Comparison of ENCODE assay signal across 27 cellular contexts in genomic region chr10:49325916-49326783, GRCh38. TPM values are rescaled to one million over a fixed set of nuclear protein-coding genes. Genes with fewer than 3 reads are reported as not detected.
DNase-seq lines count a peak whose midpoint lies in the region; ATAC-seq and TF ChIP-seq lines count a peak whose summit lies in the region.
"Had no signal": no experiment of that assay in that cellular context is flagged by ENCODE, and none has a peak within 500 bp of the region (broad histone marks: within the 10 kb centered on the region; RNA-seq: fewer than 3 reads in every experiment).

No MANE protein-coding gene starts in this region.

- no peak overlapping the region for H4K91ac ChIP-seq in neuronal stem cell (ENCODE audit: low read depth, low read length, poor library complexity)

- H3K4me2 ChIP-seq in neuronal stem cell (ENCODE audit: insufficient read depth, low read length, poor library complexity, severe bottlenecking) = no peak overlapping the region

- H3K36me3 ChIP-seq in neuronal stem cell (replicated peaks in 1 of 2; ENCODE audit: control insufficient read depth in 2 of 2, insufficient read depth in 2 of 2, low read length in 2 of 2) (no peaks in the 10 kb centered on the region), vagina (no peaks in the 10 kb centered on the region)
- H3K36me3 ChIP-seq in CD8-positive, alpha-beta memory T cell (ENCODE audit: insufficient read depth, low read length) = no peaks in the 10 kb centered on the region
- H3K36me3 ChIP-seq: BE2C had no signal

- H3K9me3 Mint-ChIP-seq in activated CD8-positive, alpha-beta memory T cell treated with anti-CD3 and anti-CD28 coated beads, Interleukin-2, amount 10 ng/mL, durations not matched to agents 7 days and 5 days (ENCODE audit: low read depth) = no peaks in the 10 kb centered on the region
- H3K9me3 Mint-ChIP-seq in CD8-positive, alpha-beta memory T cell = no peaks in the 10 kb centered on the region
- H3K9me3 Mint-ChIP-seq in WTC11 = no peaks in the 10 kb centered on the region
- H3K9me3 Mint-ChIP-seq: IgD-negative memory B cell had no signal

- no peak for TF ChIP-seq POLR2A in vagina (IDR thresholded peaks at IDR 0.05)

- no peak overlapping the region for H3K4ac ChIP-seq in neuronal stem cell (ENCODE audit: low read length)

- H3K9me3 ChIP-seq in neuronal stem cell (replicated peaks in 1 of 2; ENCODE audit: control insufficient read depth in 2 of 2, insufficient read depth in 1 of 2, low read depth in 1 of 2, low read length in 2 of 2) = no peaks in the 10 kb centered on the region
- no peaks in the 10 kb centered on the region for H3K9me3 ChIP-seq in vagina
- no peaks in the 10 kb centered on the region for H3K9me3 ChIP-seq in CD8-positive, alpha-beta memory T cell (ENCODE audit: low read length)
- H3K9me3 ChIP-seq: BE2C had no signal

- H3K4me3 Mint-ChIP-seq in activated CD8-positive, alpha-beta memory T cell treated with anti-CD3 and anti-CD28 coated beads, Interleukin-2, amount 10 ng/mL, durations not matched to agents 7 days and 5 days = no peak overlapping the region
- H3K4me3 Mint-ChIP-seq in CD8-positive, alpha-beta memory T cell = no peak overlapping the region
- no peak overlapping the region for H3K4me3 Mint-ChIP-seq in WTC11
- H3K4me3 Mint-ChIP-seq: CD14-positive monocyte, IgD-negative memory B cell had no signal

- no peak overlapping the region for H4K8ac ChIP-seq in neuronal stem cell (ENCODE audit: low read depth, low read length)

- no peaks in the 10 kb centered on the region for H3K36me3 Mint-ChIP-seq in activated CD8-positive, alpha-beta memory T cell treated with anti-CD3 and anti-CD28 coated beads, Interleukin-2, amount 10 ng/mL, durations not matched to agents 7 days and 5 days
- no peaks in the 10 kb centered on the region for H3K36me3 Mint-ChIP-seq in CD8-positive, alpha-beta memory T cell
- H3K36me3 Mint-ChIP-seq in WTC11 = no peaks in the 10 kb centered on the region
- H3K36me3 Mint-ChIP-seq: CD14-positive monocyte, IgD-negative memory B cell had no signal

- H2BK5ac ChIP-seq in neuronal stem cell (ENCODE audit: low read length) = no peak overlapping the region

- no peak for TF ChIP-seq CTCF in coronary artery (IDR thresholded peaks at IDR 0.05)
- TF ChIP-seq CTCF in vagina (IDR thresholded peaks at IDR 0.05) = no peak
- TF ChIP-seq CTCF in WTC11 (IDR thresholded peaks at IDR 0.05) = no peak

- H3K27ac ChIP-seq in coronary artery (no peak overlapping the region), neuronal stem cell (replicated peaks; ENCODE audit: low read length) (no peak overlapping the region), vagina (no peak overlapping the region)
- no peak overlapping the region for H3K27ac ChIP-seq in CD8-positive, alpha-beta memory T cell (ENCODE audit: low read depth, low read length)
- H3K27ac ChIP-seq: HL-60 had no signal

- no peak overlapping the region for H3K9ac ChIP-seq in neuronal stem cell (ENCODE audit: low read depth, low read length, poor library complexity)

- peaks cover 2% of the 10 kb centered on the region for H3K27me3 Mint-ChIP-seq in activated CD8-positive, alpha-beta memory T cell treated with anti-CD3 and anti-CD28 coated beads, Interleukin-2, amount 10 ng/mL, durations not matched to agents 7 days and 5 days
- peaks cover 3 to 7% of the 10 kb centered on the region in 2 donors for H3K27me3 Mint-ChIP-seq in CD8-positive, alpha-beta memory T cell
- H3K27me3 Mint-ChIP-seq in WTC11 (ENCODE audit: low read depth) = no peaks in the 10 kb centered on the region

- WGBS in neuronal stem cell (ENCODE audit: extremely low coverage in 2 of 2, insufficient read length in 2 of 2, insufficient replicate concordance in 1 of 2), 2 donors = no CpG with 5 or more reads among the region's 48 CpGs

- DNase-seq in activated CD8-positive, alpha-beta memory T cell treated with anti-CD3 and anti-CD28 coated beads, Interleukin-2, amount 50 U/mL, for 48 hours = peak; percentile 36
- DNase-seq in activated CD8-positive, alpha-beta memory T cell treated with anti-CD3 and anti-CD28 coated beads, Interleukin-2, amount 10 ng/mL, durations not matched to agents 7 days and 5 days = no peak
- DNase-seq in coronary artery (ENCODE audit: low spot score) = peak; percentile 69
- DNase-seq in neuronal stem cell (ENCODE audit: low spot score) = no peak
- peak; percentile 79 to 85 for DNase-seq in vagina (ENCODE audit: extremely low spot score in 2 of 2)
- DNase-seq in CD8-positive, alpha-beta memory T cell = no peak
- no peak for DNase-seq in WTC11 (ENCODE audit: low spot score)
- DNase-seq: 8988T; ACHN; BE2C; DMS153; DND-41; NCI-H1048; NCI-H1417; NCI-H1694; NCI-H2029 treated with DMSO at 0.1 percent for 48 hours; NCI-H446 treated with DMSO at 0.1 percent for 48 hours; NCI-H526; NCI-H82; NK-92 treated with Interleukin-12 subunit alpha and Interleukin-12 subunit beta, amount 100 ng/mL, for 24 hours; RPMI8226; SHP77 had no signal

- peak overlapping the region; percentile 58 for H3K14ac ChIP-seq in neuronal stem cell (ENCODE audit: low read length)

- H3K23ac ChIP-seq in neuronal stem cell (ENCODE audit: low read depth, low read length, poor library complexity) = no peak overlapping the region

- H3K4me3 ChIP-seq in coronary artery (no peak overlapping the region), neuronal stem cell (ENCODE audit: low read length in 2 of 2) (no peak overlapping the region), vagina (no peak overlapping the region)
- H3K4me3 ChIP-seq in CD8-positive, alpha-beta memory T cell (ENCODE audit: low read length) = no peak overlapping the region

- no peak overlapping the region for H2AK5ac ChIP-seq in neuronal stem cell (ENCODE audit: low read depth, low read length)

- peaks cover 0 to 4% (median 0%) of the 10 kb centered on the region in 3 experiments for H3K27me3 ChIP-seq in neuronal stem cell (ENCODE audit: control insufficient read depth in 3 of 3, insufficient read depth in 3 of 3, low read depth in 1 of 3, low read length in 3 of 3)
- H3K27me3 ChIP-seq in vagina = no peaks in the 10 kb centered on the region
- H3K27me3 ChIP-seq in CD8-positive, alpha-beta memory T cell (ENCODE audit: insufficient read depth, low read length, poor library complexity, severe bottlenecking) = no peaks in the 10 kb centered on the region
- H3K27me3 ChIP-seq: BE2C had no signal

- CTCF ChIA-PET in activated CD8-positive, alpha-beta memory T cell treated with anti-CD3 and anti-CD28 coated beads, Interleukin-2, amount 10 ng/mL, durations not matched to agents 7 days and 5 days (lab: Charles Lee) = no interaction called here
- CTCF ChIA-PET in CD8-positive, alpha-beta memory T cell (lab: Charles Lee) = no interaction called here
- CTCF ChIA-PET in WTC11 (lab: Charles Lee) = interaction anchor here (0.6 to 3.9 kb wide), 10 partner anchors 19 to 418 kb away, joined by 3 to 44 read pairs (median 3); no protein-coding TSS in a partner anchor

- H3K4me1 Mint-ChIP-seq in activated CD8-positive, alpha-beta memory T cell treated with anti-CD3 and anti-CD28 coated beads, Interleukin-2, amount 10 ng/mL, durations not matched to agents 7 days and 5 days = no peaks in the 10 kb centered on the region
- H3K4me1 Mint-ChIP-seq in CD8-positive, alpha-beta memory T cell = no peaks in the 10 kb centered on the region
- peaks cover 5% of the 10 kb centered on the region for H3K4me1 Mint-ChIP-seq in WTC11
- H3K4me1 Mint-ChIP-seq: IgD-negative memory B cell had no signal

- no peak overlapping the region for H2BK12ac ChIP-seq in neuronal stem cell (ENCODE audit: low read length)

- POLR2A ChIA-PET in CD8-positive, alpha-beta memory T cell (lab: Charles Lee) = no interaction called here
- POLR2A ChIA-PET in WTC11 (lab: Charles Lee) = no interaction called here

- H2BK120ac ChIP-seq in neuronal stem cell (ENCODE audit: low read depth, low read length) = no peak overlapping the region

- intact Hi-C loops in vagina (cut with DNase I) = no loop called here

- no peak overlapping the region for H3K18ac ChIP-seq in neuronal stem cell (ENCODE audit: low read length)

- H3K79me1 ChIP-seq in neuronal stem cell (ENCODE audit: low read depth, low read length) = no peaks in the 10 kb centered on the region

- no peak overlapping the region for H2BK15ac ChIP-seq in neuronal stem cell (ENCODE audit: low read length)

- no peak for ATAC-seq in activated CD8-positive, alpha-beta memory T cell treated with anti-CD3 and anti-CD28 coated beads, Interleukin-2, amount 10 ng/mL, durations not matched to agents 7 days and 5 days
- no peak for ATAC-seq in WTC11
- ATAC-seq: HCT116 had no signal

- no peak overlapping the region for H3K27ac Mint-ChIP-seq in activated CD8-positive, alpha-beta memory T cell treated with anti-CD3 and anti-CD28 coated beads, Interleukin-2, amount 10 ng/mL, durations not matched to agents 7 days and 5 days
- no peak overlapping the region for H3K27ac Mint-ChIP-seq in CD8-positive, alpha-beta memory T cell
- H3K27ac Mint-ChIP-seq in WTC11 = no peak overlapping the region
- H3K27ac Mint-ChIP-seq: IgD-negative memory B cell had no signal

- no peak overlapping the region for H2AFZ ChIP-seq in neuronal stem cell (ENCODE audit: low read length)

- H3K4me1 ChIP-seq in neuronal stem cell (ENCODE audit: control insufficient read depth in 2 of 2, insufficient read depth in 1 of 2, low read depth in 1 of 2, low read length in 2 of 2) = no peaks in the 10 kb centered on the region
- no peaks in the 10 kb centered on the region for H3K4me1 ChIP-seq in vagina
- H3K4me1 ChIP-seq in CD8-positive, alpha-beta memory T cell (ENCODE audit: insufficient read depth, low read length) = no peaks in the 10 kb centered on the region
- H3K4me1 ChIP-seq: BE2C had no signal

RNA-seq across cellular contexts. Expression of gene C10orf71, which starts 27.2 kb away (rescaled TPM):
- not detected for total RNA-seq in activated CD8-positive, alpha-beta memory T cell treated with anti-CD3 and anti-CD28 coated beads, Interleukin-2, amount 10 ng/mL, durations not matched to agents 7 days and 5 days
- polyA plus RNA-seq in neuronal stem cell (2013, experiment 1 of 2) = 0.01 TPM
- 0.03 TPM for polyA plus RNA-seq in neuronal stem cell (2013, experiment 2 of 2)
- total RNA-seq in vagina = not detected
- not detected for total RNA-seq in CD8-positive, alpha-beta memory T cell
- polyA plus RNA-seq in CD8-positive, alpha-beta memory T cell = not detected
- total RNA-seq in WTC11 (2021) = not detected in 3 replicates
- total RNA-seq: H4 had no signal
- polyA plus RNA-seq: CD14-positive monocyte, IgD-negative memory B cell had no signal

Comparison
In these comparisons a context has a peak if more than half of its experiments do, and no peak if none do; other contexts are left out.
1. DNase-seq: peak in activated CD8-positive, alpha-beta memory T cell treated with anti-CD3 and anti-CD28 coated beads, Interleukin-2, amount 50 U/mL, for 48 hours (single experiment), coronary artery (single experiment) and vagina (2 of 2); none in activated CD8-positive, alpha-beta memory T cell treated with anti-CD3 and anti-CD28 coated beads, Interleukin-2, amount 10 ng/mL, durations not matched to agents 7 days and 5 days (single experiment), neuronal stem cell (single experiment), CD8-positive, alpha-beta memory T cell (0 of 5) and WTC11 (single experiment).